In genomic region chr22:45319319-45319675, GRCh38 we compare ENCODE assay signal across 10 cellular contexts. TPM values are rescaled to one million over a fixed set of nuclear protein-coding genes. Genes with fewer than 3 reads are reported as not detected.
A peak's percentile ranks its signal among the peaks of the same experiment; 100 is the strongest.
DNase-seq lines count a peak whose midpoint lies in the region; ATAC-seq and TF ChIP-seq lines count a peak whose summit lies in the region.
"Had no signal": no experiment of that assay in that cellular context is flagged by ENCODE, and none has a peak within 500 bp of the region (broad histone marks: within the 10 kb centered on the region; RNA-seq: fewer than 3 reads in every experiment).

No MANE protein-coding gene starts in this region.

- peak overlapping the region in 1 of 2 donors; percentile 28 for H3K9ac ChIP-seq in colonic mucosa (ENCODE audit: low read depth in 2 of 2, low read length in 2 of 2)

- CTCF ChIA-PET in AG04450 (lab: Charles Lee), result interaction anchor here (0.7 kb wide), 1 partner anchor 235 kb away, joined by 4 read pairs; no protein-coding TSS in a partner anchor

- peak overlapping the region; percentile 92 for H3K27ac ChIP-seq in AG04450 (ENCODE audit: low read depth, low read length)
- H3K27ac ChIP-seq in colonic mucosa, result peak overlapping the region; percentile 73

- H3K4me1 ChIP-seq in colonic mucosa, result no peaks in the 10 kb centered on the region

- intact Hi-C loops in colonic mucosa (cut with DNase I), result no loop called here

- H3K4me3 ChIP-seq in AG04450 (ENCODE audit: low read depth, low read length) (no peak overlapping the region), colonic mucosa (no peak overlapping the region)

- POLR2A ChIA-PET in AG04450 (lab: Yijun Ruan, JAX), result interaction anchor here (1.1 kb wide), 1 partner anchor 186 kb away, joined by 4 read pairs; no protein-coding TSS in a partner anchor

- peaks cover 5% of the 10 kb centered on the region for H3K36me3 Mint-ChIP-seq in IgD-negative memory B cell
- H3K36me3 Mint-ChIP-seq in naive B cell, result peaks cover 9% of the 10 kb centered on the region in 2 donors

- DNase-seq in AG04450 (ENCODE audit: low read depth, low spot score), result peak; percentile 39
- no peak for DNase-seq in colonic mucosa
- no peak for DNase-seq in naive B cell
- no peak for DNase-seq in NCI-H2171 treated with DMSO at 0.1 percent for 48 hours (lab: John Stamatoyannopoulos, UW)
- DNase-seq: GF-D8 had no signal

- H3K4me1 Mint-ChIP-seq in IgD-negative memory B cell (peaks cover 20 to 38% (median 21%) of the 10 kb centered on the region in 3 donors), naive B cell (peaks cover 35 to 58% (median 49%) of the 10 kb centered on the region in 3 donors)

- peaks cover 6% of the 10 kb centered on the region for H3K36me3 ChIP-seq in colonic mucosa

- H3K9me3 Mint-ChIP-seq in IgD-negative memory B cell (no peaks in the 10 kb centered on the region), naive B cell (no peaks in the 10 kb centered on the region)

- no peaks in the 10 kb centered on the region for H3K27me3 ChIP-seq in AG04450 (ENCODE audit: control insufficient read depth, insufficient read depth, low read length)
- H3K27me3 ChIP-seq in colonic mucosa, result no peaks in the 10 kb centered on the region

- peak overlapping the region in 1 of 4 donors; percentile 79 for H3K4me3 Mint-ChIP-seq in IgD-negative memory B cell
- H3K4me3 Mint-ChIP-seq in naive B cell, result no peak overlapping the region

- ATAC-seq in naive B cell (ENCODE audit: low read depth in 2 of 2) (no peak), GM19328 (IDR thresholded peaks at IDR 0.05; ENCODE audit: unreplicated experiment) (no peak), HG02981 (IDR thresholded peaks at IDR 0.05; ENCODE audit: unreplicated experiment) (no peak), HG03159 (IDR thresholded peaks at IDR 0.05; ENCODE audit: unreplicated experiment) (no peak)

- H3K9me3 ChIP-seq in AG04450 (ENCODE audit: control insufficient read depth, insufficient read depth, low read length) (no peaks in the 10 kb centered on the region), colonic mucosa (no peaks in the 10 kb centered on the region)

- H3K27ac Mint-ChIP-seq in IgD-negative memory B cell, result peak overlapping the region; percentile 93 to 98 (median 97)
- H3K27ac Mint-ChIP-seq in naive B cell, result peak overlapping the region in 5 of 6 donors; percentile 97 to 99 (median 99)

- TF ChIP-seq CTCF in AG04450 (IDR thresholded peaks at IDR 0.05; ENCODE audit: low read depth, low read length) (no peak), colonic mucosa (IDR thresholded peaks at IDR 0.05) (no peak)

- no peaks in the 10 kb centered on the region for H3K27me3 Mint-ChIP-seq in IgD-negative memory B cell
- H3K27me3 Mint-ChIP-seq in naive B cell, result no peaks in the 10 kb centered on the region

RNA-seq across cellular contexts. Expression of gene FAM118A, which starts 9.6 kb away (rescaled TPM):
- 22.6 and 23.3 TPM in 2 replicates for polyA plus RNA-seq in AG04450 (2011; rRNA removed)
- 22.9 and 25.2 TPM in 2 replicates for polyA minus RNA-seq in AG04450 (2011; rRNA and poly(A)+ RNA removed)
- polyA plus RNA-seq in IgD-negative memory B cell, result 24.0 TPM
- total RNA-seq in colonic mucosa, result 10 to 100 TPM; 36.1 to 75.3 TPM
- polyA plus RNA-seq in naive B cell (ENCODE audit: low read depth in 6 of 6), result 10 to 100 TPM; 11.2 to 72.1 (median 37.0) TPM

RNA-seq across cellular contexts. Expression of gene UPK3A, which starts 34.5 kb away (rescaled TPM):
- polyA plus RNA-seq in AG04450 (2011; rRNA removed) (not detected in 2 replicates), IgD-negative memory B cell (1.5 TPM), naive B cell (ENCODE audit: low read depth in 6 of 6) (under 1 TPM in 2 of 6 donors, not detected in 4; 0.55 to 0.57 TPM)
- polyA minus RNA-seq in AG04450 (2011; rRNA and poly(A)+ RNA removed), result not detected in 2 replicates
- total RNA-seq in colonic mucosa, result 1 to 10 TPM in 1 of 2 donors, under 1 TPM in 1; 0.32 to 3.6 TPM
- total RNA-seq: RPMI7951 had no signal
